ENCODE assay signal across 12 cellular contexts in genomic region chrX:147914609-147915008, GRCh38. TPM values are rescaled to one million over a fixed set of nuclear protein-coding genes. Genes with fewer than 3 reads are reported as not detected.
DNase-seq lines count a peak whose midpoint lies in the region; ATAC-seq and TF ChIP-seq lines count a peak whose summit lies in the region.
"Had no signal": no experiment of that assay in that cellular context is flagged by ENCODE, and none has a peak within 500 bp of the region (broad histone marks: within the 10 kb centered on the region; RNA-seq: fewer than 3 reads in every experiment).

No MANE protein-coding gene starts in this region.

- no peak overlapping the region for H3K4me3 ChIP-seq in BLaER1
- peak overlapping the region; percentile 74 for H3K4me3 ChIP-seq in GM23338

- H3K27me3 ChIP-seq in BLaER1 (peaks cover 38% of the 10 kb centered on the region), GM23338 (ENCODE audit: insufficient read depth) (peaks cover 7% of the 10 kb centered on the region)

- H3K27me3 Mint-ChIP-seq in GM23338 (ENCODE audit: insufficient read depth, low read depth, poor library complexity) (peaks cover 5% of the 10 kb centered on the region), natural killer cell (ENCODE audit: low read depth in 2 of 2) (no peaks in the 10 kb centered on the region)
- no peaks in the 10 kb centered on the region for H3K27me3 Mint-ChIP-seq in activated CD8-positive, alpha-beta T cell treated with anti-CD3 and anti-CD28 coated beads, Interleukin-2, amount 10 ng/mL, durations not matched to agents 7 days and 5 days (ENCODE audit: low read depth)

- H3K9ac ChIP-seq in BLaER1: no peak overlapping the region

- H3K27ac ChIP-seq in BLaER1: no peak overlapping the region
- no peak overlapping the region for H3K27ac ChIP-seq in GM23338 (ENCODE audit: low read depth)

- CTCF ChIA-PET in activated CD8-positive, alpha-beta T cell treated with anti-CD3 and anti-CD28 coated beads, Interleukin-2, amount 10 ng/mL, durations not matched to agents 7 days and 5 days (lab: Charles Lee): no interaction called here

- no peaks in the 10 kb centered on the region; the same call in 2 of the 3 replicates for H3K36me3 Mint-ChIP-seq in GM23338 (ENCODE audit: low read depth)
- peaks cover 11% of the 10 kb centered on the region for H3K36me3 Mint-ChIP-seq in activated CD8-positive, alpha-beta T cell treated with anti-CD3 and anti-CD28 coated beads, Interleukin-2, amount 10 ng/mL, durations not matched to agents 7 days and 5 days (ENCODE audit: low read depth)
- H3K36me3 Mint-ChIP-seq in natural killer cell: no peaks in the 10 kb centered on the region

- no peak overlapping the region for H2AFZ ChIP-seq in GM23338

- TF ChIP-seq CTCF in GM23338 (conservative IDR thresholded peaks at IDR 0.05; ENCODE audit: low read depth in 2 of 2) (no peak), natural killer cell (IDR thresholded peaks at IDR 0.05) (no peak)

- H3K9me3 ChIP-seq in BLaER1: no peaks in the 10 kb centered on the region

- no peaks in the 10 kb centered on the region for H3K36me3 ChIP-seq in BLaER1
- H3K36me3 ChIP-seq in GM23338 (ENCODE audit: insufficient read depth): no peaks in the 10 kb centered on the region

- H3K4me1 ChIP-seq in BLaER1 (peaks cover 47% of the 10 kb centered on the region), GM23338 (ENCODE audit: insufficient read depth) (peaks cover 38% of the 10 kb centered on the region)

- H3K79me2 ChIP-seq in GM23338 (replicated peaks; ENCODE audit: insufficient read depth): peaks cover 71% of the 10 kb centered on the region

- H3F3A ChIP-seq in GM23338 (replicated peaks; ENCODE audit: low read depth): no peaks in the 10 kb centered on the region

- no peak for DNase-seq in GM23338 (ENCODE audit: low spot score)
- DNase-seq in activated CD8-positive, alpha-beta T cell treated with anti-CD3 and anti-CD28 coated beads, Interleukin-2, amount 10 ng/mL, durations not matched to agents 7 days and 5 days: no peak
- DNase-seq in natural killer cell: no peak
- DNase-seq in anterior cingulate cortex (lab: John Stamatoyannopoulos, UW): no peak
- no peak for DNase-seq in activated gamma-delta T cell treated with Interleukin-2 at 50 U/mL for 16 hours
- no peak for DNase-seq in iPS-NIHi11 (ENCODE audit: low spot score)
- DNase-seq: activated gamma-delta T cell, KBM-7, NCI-H2081 treated with DMSO at 0.1 percent for 48 hours had no signal

- peak overlapping the region; percentile 33; the same call in 2 of the 3 replicates for H3K4me3 Mint-ChIP-seq in GM23338
- H3K4me3 Mint-ChIP-seq in activated CD8-positive, alpha-beta T cell treated with anti-CD3 and anti-CD28 coated beads, Interleukin-2, amount 10 ng/mL, durations not matched to agents 7 days and 5 days: peak overlapping the region; percentile 98
- H3K4me3 Mint-ChIP-seq in natural killer cell: peak overlapping the region; percentile 28

- H4K20me1 ChIP-seq in BLaER1 (peaks cover 69% of the 10 kb centered on the region), GM23338 (replicated peaks; ENCODE audit: insufficient read depth) (peaks cover 19% of the 10 kb centered on the region)

- H3K27ac Mint-ChIP-seq in GM23338 (no peak overlapping the region), natural killer cell (peak overlapping the region in 1 of 2 donors; percentile 87)
- H3K27ac Mint-ChIP-seq in activated CD8-positive, alpha-beta T cell treated with anti-CD3 and anti-CD28 coated beads, Interleukin-2, amount 10 ng/mL, durations not matched to agents 7 days and 5 days: no peak overlapping the region

- POLR2A ChIA-PET in activated CD8-positive, alpha-beta T cell treated with anti-CD3 and anti-CD28 coated beads, Interleukin-2, amount 10 ng/mL, durations not matched to agents 7 days and 5 days (lab: Charles Lee): no interaction called here

- no peaks in the 10 kb centered on the region for H3K9me2 ChIP-seq in GM23338 (ENCODE audit: insufficient read depth)

- intact Hi-C loops in natural killer cell (cut with micrococcal nuclease): loop anchor here (5.0 to 10.0 kb wide), 2 partner anchors 468 to 1600 kb away; no protein-coding TSS in a partner anchor

- peaks cover 38% of the 10 kb centered on the region for H3K4me1 Mint-ChIP-seq in GM23338
- H3K4me1 Mint-ChIP-seq in activated CD8-positive, alpha-beta T cell treated with anti-CD3 and anti-CD28 coated beads, Interleukin-2, amount 10 ng/mL, durations not matched to agents 7 days and 5 days (ENCODE audit: low read depth): peaks cover 52% of the 10 kb centered on the region
- H3K4me1 Mint-ChIP-seq in natural killer cell: peaks cover 46% of the 10 kb centered on the region in 2 donors

- H3K4me2 ChIP-seq in BLaER1: peak overlapping the region; percentile 74
- peak overlapping the region; percentile 83 for H3K4me2 ChIP-seq in GM23338

- no peaks in the 10 kb centered on the region for H3K9me3 Mint-ChIP-seq in GM23338
- no peaks in the 10 kb centered on the region for H3K9me3 Mint-ChIP-seq in activated CD8-positive, alpha-beta T cell treated with anti-CD3 and anti-CD28 coated beads, Interleukin-2, amount 10 ng/mL, durations not matched to agents 7 days and 5 days (ENCODE audit: insufficient read depth)
- H3K9me3 Mint-ChIP-seq in natural killer cell: no peaks in the 10 kb centered on the region

- ATAC-seq in GM23338 (no peak), natural killer cell (no peak), HG03469 (IDR thresholded peaks at IDR 0.05; ENCODE audit: unreplicated experiment) (no peak)
- ATAC-seq in activated CD8-positive, alpha-beta T cell treated with anti-CD3 and anti-CD28 coated beads, Interleukin-2, amount 10 ng/mL, durations not matched to agents 7 days and 5 days: no peak
- ATAC-seq: SK-N-SH treated with all-trans-retinoic acid at 6 μM for 48 hours had no signal

TF ChIP-seq in GM23338, 12 proteins besides CTCF, POLR2A, EP300 and RAD21 (continues in another document):
- TF ChIP-seq EZH2phosphoT487 (IDR thresholded peaks at IDR 0.05; ENCODE audit: unreplicated experiment) (no peak), CREB1 (CRISPR knock-in tag; IDR thresholded peaks at IDR 0.05; ENCODE audit: low read depth) (no peak), NANOG (IDR thresholded peaks at IDR 0.05; ENCODE audit: borderline replicate concordance) (no peak), ZNF462 (CRISPR knock-in tag; IDR thresholded peaks at IDR 0.05) (no peak), ZNF331 (CRISPR knock-in tag; IDR thresholded peaks at IDR 0.05; ENCODE audit: low read depth) (no peak)

RNA-seq across cellular contexts. Expression of gene FMR1, which starts 2.9 kb away (rescaled TPM):
- total RNA-seq in GM23338 (2014; rRNA removed; shearing (Covaris generic)): 36.5 and 44.3 TPM in 2 replicates
- 13.0 and 17.1 TPM in 2 replicates for polyA plus RNA-seq in GM23338 (2016; fragmentation: Nextera tagmentation; extraction: Ambion mirVana)
- total RNA-seq in activated CD8-positive, alpha-beta T cell treated with anti-CD3 and anti-CD28 coated beads, Interleukin-2, amount 10 ng/mL, durations not matched to agents 7 days and 5 days: 10 to 100 TPM; 44.5 to 45.6 TPM
- 100 to 1,000 TPM; 124 to 147 (median 127) TPM for total RNA-seq in natural killer cell

Comparison
In these comparisons a context has a peak if more than half of its experiments do, and no peak if none do; other contexts are left out.
1. H3K4me3 Mint-ChIP-seq: peak in every context shown above with its lines; median percentile 98 in activated CD8-positive, alpha-beta T cell treated with anti-CD3 and anti-CD28 coated beads, Interleukin-2, amount 10 ng/mL, durations not matched to agents 7 days and 5 days; 33 in GM23338; 28 in natural killer cell.